1 cellular context compared by ENCODE assay signal in genomic region chr12:98397323-98398105, GRCh38.
TF ChIP-seq lines count a peak whose summit lies in the region.

No MANE protein-coding gene starts in this region.

TF ChIP-seq in HepG2, 621 proteins besides CTCF, POLR2A, EP300 and RAD21 (continued from another document and continues in another):
- TF ChIP-seq MAFF (IDR thresholded peaks at IDR 0.05; ENCODE audit: low read depth, low read length) (no peak), PTBP1 (IDR thresholded peaks at IDR 0.05; ENCODE audit: low read depth, low read length, poor library complexity, severe bottlenecking) (no peak), MEIS1 (CRISPR knock-in tag; IDR thresholded peaks at IDR 0.05; ENCODE audit: borderline replicate concordance) (no peak), PAX8 (CRISPR knock-in tag; IDR thresholded peaks at IDR 0.05; ENCODE audit: borderline replicate concordance) (no peak), ATF1 (CRISPR knock-in tag; IDR thresholded peaks at IDR 0.05) (no peak), GABPB1 (CRISPR knock-in tag; IDR thresholded peaks at IDR 0.05) (peak; percentile 23; the same call in 1 of the 2 replicates), MLLT10 (CRISPR knock-in tag; IDR thresholded peaks at IDR 0.05) (no peak), STAG1 (CRISPR knock-in tag; IDR thresholded peaks at IDR 0.05) (peak; percentile 85), ZNF547 (CRISPR knock-in tag; IDR thresholded peaks at IDR 0.05) (no peak), ZNF431 (CRISPR knock-in tag; IDR thresholded peaks at IDR 0.05; ENCODE audit: borderline replicate concordance, low read depth) (no peak), SMC3 (IDR thresholded peaks at IDR 0.05; ENCODE audit: low read length) (peak; percentile 79), ZNF484 (CRISPR knock-in tag; IDR thresholded peaks at IDR 0.05; ENCODE audit: borderline replicate concordance, low read depth) (no peak), EED (CRISPR knock-in tag; IDR thresholded peaks at IDR 0.05) (no peak), SIN3A (IDR thresholded peaks at IDR 0.05; ENCODE audit: borderline replicate concordance, low read depth, low read length) (no peak), PPARG (CRISPR knock-in tag; conservative IDR thresholded peaks at IDR 0.05) (no peak), SSRP1 (CRISPR knock-in tag; IDR thresholded peaks at IDR 0.05) (no peak), TEF (CRISPR knock-in tag; IDR thresholded peaks at IDR 0.05) (no peak), ZNF878 (CRISPR knock-in tag; IDR thresholded peaks at IDR 0.05) (no peak), ZFX (CRISPR knock-in tag; IDR thresholded peaks at IDR 0.05; ENCODE audit: low read depth) (peak; percentile 66; the same call in 1 of the 2 replicates), UBTF (CRISPR knock-in tag; IDR thresholded peaks at IDR 0.05) (0 out of 2 replicates have a peak, but pooled peaks have one; percentile 22), SP4 (CRISPR knock-in tag; IDR thresholded peaks at IDR 0.05) (no peak), ARNT2 (CRISPR knock-in tag; IDR thresholded peaks at IDR 0.05; ENCODE audit: low read depth) (no peak), ZBTB7A (CRISPR knock-in tag; IDR thresholded peaks at IDR 0.05) (no peak), ZNF678 (CRISPR knock-in tag; IDR thresholded peaks at IDR 0.05) (no peak), SP1 (IDR thresholded peaks at IDR 0.05) (no peak), SP1 (CRISPR knock-in tag; IDR thresholded peaks at IDR 0.05) (no peak), ELF3 (CRISPR knock-in tag; IDR thresholded peaks at IDR 0.05) (peak; percentile 88), ZNF343 (CRISPR knock-in tag; IDR thresholded peaks at IDR 0.05) (no peak), PRMT3 (CRISPR knock-in tag; IDR thresholded peaks at IDR 0.05; ENCODE audit: borderline replicate concordance, low read depth) (no peak), ZNF101 (CRISPR knock-in tag; IDR thresholded peaks at IDR 0.05; ENCODE audit: borderline replicate concordance, low read depth) (no peak), ETV5 (CRISPR knock-in tag; IDR thresholded peaks at IDR 0.05; ENCODE audit: borderline replicate concordance) (no peak), IKZF1 (IDR thresholded peaks at IDR 0.05) (no peak), ZNF687 (CRISPR knock-in tag; IDR thresholded peaks at IDR 0.05) (0 out of 2 replicates have a peak, but pooled peaks have one; percentile 20), KLF16 (CRISPR knock-in tag; IDR thresholded peaks at IDR 0.05) (0 out of 4 replicates have a peak, but pooled peaks of 1 of the 2 experiments have one; percentile 33), MYPOP (CRISPR knock-in tag; IDR thresholded peaks at IDR 0.05) (0 out of 2 replicates have a peak, but pooled peaks have one; percentile 44), ZSCAN5A (CRISPR knock-in tag; IDR thresholded peaks at IDR 0.05; ENCODE audit: borderline replicate concordance) (no peak), ZNF713 (CRISPR knock-in tag; IDR thresholded peaks at IDR 0.05) (no peak), ZNF546 (CRISPR knock-in tag; conservative IDR thresholded peaks at IDR 0.05) (no peak), PATZ1 (CRISPR knock-in tag; IDR thresholded peaks at IDR 0.05) (peak; percentile 88), POLR2G (IDR thresholded peaks at IDR 0.05; ENCODE audit: low read depth, low read length) (no peak), ZNF335 (CRISPR knock-in tag; IDR thresholded peaks at IDR 0.05) (no peak), ZBTB21 (CRISPR knock-in tag; IDR thresholded peaks at IDR 0.05) (no peak), ZNF263 (CRISPR knock-in tag; IDR thresholded peaks at IDR 0.05) (peak; percentile 92), SMARCE1 (IDR thresholded peaks at IDR 0.05; ENCODE audit: borderline replicate concordance) (no peak), ZFY (CRISPR knock-in tag; IDR thresholded peaks at IDR 0.05) (no peak), ZNF644 (CRISPR knock-in tag; IDR thresholded peaks at IDR 0.05; ENCODE audit: low read depth) (peak; percentile 43; the same call in 1 of the 2 replicates), PITX1 (CRISPR knock-in tag; IDR thresholded peaks at IDR 0.05) (no peak), BCL6 (CRISPR knock-in tag; IDR thresholded peaks at IDR 0.05) (peak; percentile 20; the same call in 1 of the 2 replicates), ZBTB10 (CRISPR knock-in tag; IDR thresholded peaks at IDR 0.05; ENCODE audit: borderline replicate concordance) (no peak), ZSCAN20 (CRISPR knock-in tag; IDR thresholded peaks at IDR 0.05; ENCODE audit: borderline replicate concordance) (no peak), KMT2B (CRISPR knock-in tag; IDR thresholded peaks at IDR 0.05) (0 out of 2 replicates have a peak, but pooled peaks have one; percentile 30), ZNF780A (CRISPR knock-in tag; IDR thresholded peaks at IDR 0.05) (no peak), ZFP1 (CRISPR knock-in tag; IDR thresholded peaks at IDR 0.05) (no peak), ZNF446 (CRISPR knock-in tag; IDR thresholded peaks at IDR 0.05) (no peak), SALL1 (CRISPR knock-in tag; IDR thresholded peaks at IDR 0.05) (0 out of 2 replicates have a peak, but pooled peaks have one; percentile 47), MEIS2 (CRISPR knock-in tag; IDR thresholded peaks at IDR 0.05) (no peak), ATM (IDR thresholded peaks at IDR 0.05; ENCODE audit: borderline replicate concordance) (no peak), TEAD3 (CRISPR knock-in tag; optimal IDR thresholded peaks at IDR 0.05; ENCODE audit: borderline replicate concordance) (peak; percentile 94), ZNF331 (CRISPR knock-in tag; IDR thresholded peaks at IDR 0.05) (0 out of 2 replicates have a peak, but pooled peaks have one; percentile 16), ZNF432 (CRISPR knock-in tag; IDR thresholded peaks at IDR 0.05; ENCODE audit: borderline replicate concordance) (no peak), ZNF276 (CRISPR knock-in tag; IDR thresholded peaks at IDR 0.05; ENCODE audit: low read depth) (no peak), ZNF530 (CRISPR knock-in tag; IDR thresholded peaks at IDR 0.05; ENCODE audit: low read depth) (no peak)
